ENCODE assay signal across 22 cellular contexts in the genomic region with DNA sequence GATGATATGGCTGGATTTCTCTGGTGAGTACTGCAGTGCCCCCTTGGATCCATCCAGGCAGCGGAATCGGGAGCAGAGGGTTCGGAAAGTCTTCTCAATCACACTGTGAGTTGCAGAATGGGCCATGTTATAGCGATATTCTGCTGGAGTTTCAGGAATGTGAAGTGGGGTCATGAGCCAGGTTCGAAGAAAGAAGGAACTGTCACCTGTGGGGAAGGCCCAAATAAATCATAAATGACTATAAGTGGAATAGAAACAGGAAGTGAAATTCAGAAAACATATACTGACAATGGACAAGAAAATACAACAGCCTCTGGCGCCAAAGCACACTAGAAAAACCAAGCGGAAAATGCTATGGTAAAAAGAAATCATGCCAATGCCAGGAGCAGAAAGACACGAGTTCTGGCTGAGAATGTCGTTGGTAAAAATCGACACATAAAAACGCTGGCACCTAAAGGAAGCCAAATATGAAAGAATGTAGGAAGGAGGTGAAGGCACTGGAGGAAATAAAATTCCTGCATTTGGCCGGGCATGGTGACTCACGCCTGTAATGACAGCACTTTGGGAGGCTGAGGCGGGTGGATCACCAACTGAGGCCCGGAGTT. TPM values are rescaled to one million over a fixed set of nuclear protein-coding genes. Genes with fewer than 3 reads are reported as not detected.
A peak's percentile ranks its signal among the peaks of the same experiment; 100 is the strongest.
DNase-seq lines count a peak whose midpoint lies in the region; ATAC-seq and TF ChIP-seq lines count a peak whose summit lies in the region.
"Had no signal": no experiment of that assay in that cellular context is flagged by ENCODE, and none has a peak within 500 bp of the region (broad histone marks: within the 10 kb centered on the region; RNA-seq: fewer than 3 reads in every experiment).

No MANE protein-coding gene starts in this region.

- no peaks in the 10 kb centered on the region for H3K27me3 Mint-ChIP-seq in naive B cell
- H3K27me3 Mint-ChIP-seq: stimulated activated naive CD8-positive, alpha-beta T cell treated with anti-CD3 and anti-CD28 coated beads, Interleukin-15, Interleukin-2, amounts not matched to agents 100 ng/mL and 50 ng/mL, for 24 hours had no signal

- TF ChIP-seq CTCF in GM10266 (IDR thresholded peaks at IDR 0.05; ENCODE audit: control insufficient read depth, insufficient read depth, low read depth, missing control alignments) (no peak), GM20000 (IDR thresholded peaks at IDR 0.05; ENCODE audit: extremely low read depth, missing control alignments) (no peak)

- H3K36me3 Mint-ChIP-seq in naive B cell: peaks cover 7 to 10% of the 10 kb centered on the region in 2 donors

- H3K4me3 Mint-ChIP-seq in naive B cell: peak overlapping the region in 5 of 8 donors; percentile 13 to 75 (median 47)
- H3K4me3 Mint-ChIP-seq: stimulated activated naive CD8-positive, alpha-beta T cell treated with anti-CD3 and anti-CD28 coated beads, Interleukin-15, Interleukin-2, amounts not matched to agents 100 ng/mL and 50 ng/mL, for 24 hours; T-helper 2 cell treated with Interferon-gamma antibody and Interleukin-4, amounts not matched to agents 5 μg/mL and 100 μg/mL, for 36 hours had no signal

- peak overlapping the region in 5 of 6 donors; percentile 1 to 82 (median 42) for H3K27ac Mint-ChIP-seq in naive B cell
- H3K27ac Mint-ChIP-seq: stimulated activated naive CD8-positive, alpha-beta T cell treated with anti-CD3 and anti-CD28 coated beads, Interleukin-15, Interleukin-2, amounts not matched to agents 100 ng/mL and 50 ng/mL, for 24 hours; T-helper 2 cell treated with Interferon-gamma antibody and Interleukin-4, amounts not matched to agents 5 μg/mL and 100 μg/mL, for 36 hours had no signal

- peak; percentile 61 to 79 for ATAC-seq in naive B cell (ENCODE audit: low read depth in 2 of 2)
- ATAC-seq in HG03280 (IDR thresholded peaks at IDR 0.05; ENCODE audit: unreplicated experiment): no peak

- H3K4me1 Mint-ChIP-seq in naive B cell: peaks cover 9 to 15% (median 13%) of the 10 kb centered on the region in 3 donors

- H3K9me3 Mint-ChIP-seq in naive B cell: peaks cover 5 to 11% (median 8%) of the 10 kb centered on the region in 7 donors
- H3K9me3 Mint-ChIP-seq: stimulated activated naive CD8-positive, alpha-beta T cell treated with anti-CD3 and anti-CD28 coated beads, Interleukin-15, Interleukin-2, amounts not matched to agents 100 ng/mL and 50 ng/mL, for 24 hours; T-helper 2 cell treated with Interferon-gamma antibody and Interleukin-4, amounts not matched to agents 5 μg/mL and 100 μg/mL, for 36 hours had no signal

- DNase-seq in GM10266 (ENCODE audit: extremely low spot score) (peak; percentile 25), GM20000 (ENCODE audit: low spot score) (peak; percentile 53), RPMI8226 (peak; percentile 14), naive B cell (peak; percentile 23), DMS79 treated with DMSO at 0.1 percent for 48 hours (lab: John Stamatoyannopoulos, UW) (no peak), midbrain (lab: John Stamatoyannopoulos, UW) (no peak)
- DNase-seq in activated CD4-positive, CD25-positive, alpha-beta regulatory T cell (lab: John Stamatoyannopoulos, UW): no peak
- DNase-seq: activated naive CD4-positive, alpha-beta T cell treated with Interleukin-2 at 50 U/mL for 16 hours; activated T-cell treated with anti-CD3 and anti-CD28 coated beads, Interleukin-2, amount 50 U/mL, for 1 hour; amniotic stem cell; Caco-2; cortex of kidney; GOT3; kidney; NCI-H1105 treated with DMSO at 0.1 percent for 48 hours; NCI-H2081; NCI-H345; spleen; stimulated activated CD4-positive, alpha-beta T cell treated with anti-CD3 and anti-CD28 coated beads, Interleukin-4, amount 100 ng/mL, for 1 hour had no signal

RNA-seq across cellular contexts. Expression of a gene that starts 10.0 kb away (rescaled TPM):
- 10 to 100 TPM in 1 of 6 donors, 1 to 10 TPM in 5; 6.6 to 11.3 (median 7.8) TPM for polyA plus RNA-seq in naive B cell (ENCODE audit: low read depth in 6 of 6)

RNA-seq across cellular contexts. Expression of a gene that starts 13.2 kb away (rescaled TPM):
- polyA plus RNA-seq in naive B cell (ENCODE audit: low read depth in 6 of 6): 10 to 100 TPM in 4 of 6 donors, 1 to 10 TPM in 2; 8.7 to 14.7 (median 11.8) TPM

RNA-seq across cellular contexts. Expression of a gene that starts 13.5 kb away (rescaled TPM):
- 10 to 100 TPM; 43.3 to 70.8 (median 56.3) TPM for polyA plus RNA-seq in naive B cell (ENCODE audit: low read depth in 6 of 6)

Comparison
In these comparisons a context has a peak if more than half of its experiments do, and no peak if none do; other contexts are left out.
1. DNase-seq: peak in GM10266 (single experiment), GM20000 (single experiment), RPMI8226 (single experiment) and naive B cell (single experiment); none in DMS79 treated with DMSO at 0.1 percent for 48 hours (single experiment), midbrain (single experiment) and activated CD4-positive, CD25-positive, alpha-beta regulatory T cell (0 of 4).